In the genomic region with DNA sequence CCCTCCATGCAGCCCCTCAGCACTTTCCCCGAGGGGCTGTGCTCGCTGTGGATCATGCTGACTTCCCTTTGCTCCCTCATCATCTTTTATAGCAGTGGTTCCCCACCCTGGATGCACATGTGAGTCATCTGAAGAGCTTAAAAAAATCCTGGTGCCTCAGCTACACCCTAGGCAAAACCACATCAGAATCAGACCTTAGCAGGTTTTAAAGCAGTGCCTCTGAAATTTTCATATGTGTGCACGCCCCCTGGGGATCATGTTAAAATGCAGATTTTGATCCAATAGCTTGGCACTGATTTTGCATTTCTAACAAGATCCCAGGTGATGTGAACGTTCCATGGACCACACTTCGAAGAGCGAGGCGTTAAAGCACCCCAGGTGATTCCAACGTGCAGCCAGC, we compare ENCODE assay signal across 22 cellular contexts. TPM values are rescaled to one million over a fixed set of nuclear protein-coding genes. Genes with fewer than 3 reads are reported as not detected.
DNase-seq lines count a peak whose midpoint lies in the region; ATAC-seq, FAIRE-seq and TF ChIP-seq lines count a peak whose summit lies in the region.
"Had no signal": no experiment of that assay in that cellular context is flagged by ENCODE, and none has a peak within 500 bp of the region (broad histone marks: within the 10 kb centered on the region; RNA-seq: fewer than 3 reads in every experiment).

No MANE protein-coding gene starts in this region.

- no peaks in the 10 kb centered on the region for H3K9me3 ChIP-seq in CD4-positive, alpha-beta T cell (ENCODE audit: control insufficient read depth, low read length)
- no peaks in the 10 kb centered on the region for H3K9me3 ChIP-seq in GM23248 (ENCODE audit: low read depth)
- no peaks in the 10 kb centered on the region for H3K9me3 ChIP-seq in kidney (ENCODE audit: control insufficient read depth in 1 of 2, low read length in 2 of 2)
- H3K9me3 ChIP-seq: adrenal gland, Caco-2 had no signal

- POLR2A ChIA-PET in CD4-positive, alpha-beta T cell (lab: Charles Lee): interaction anchor here (0.5 to 1.9 kb wide), 11 partner anchors 9 to 274 kb away, joined by 3 to 21 read pairs (median 5); partner anchors contain the start of genes FEM1B and PIAS1

- intact Hi-C loops in CD4-positive, alpha-beta T cell (cut with DNase I, micrococcal nuclease): loop anchor here (1.0 to 5.0 kb wide), 2 partner anchors 22 to 54 kb away; no protein-coding TSS in a partner anchor
- intact Hi-C loops in kidney (cut with DNase I): no loop called here

- 61 to 71% methylated on average over 8 of the region's 8 CpGs for WGBS in GM23248 (ENCODE audit: low coverage in 1 of 2, low lambda C conversion rate in 2 of 2, missing lambda C conversion rate in 2 of 2), 2 experiments

- H3K27ac Mint-ChIP-seq in CD4-positive, alpha-beta T cell: peak overlapping the region; percentile 82
- peak overlapping the region; percentile 7 for H3K27ac Mint-ChIP-seq in T-helper 2 cell treated with Interferon-gamma antibody and Interleukin-4, amounts not matched to agents 5 μg/mL and 100 μg/mL, for 36 hours
- H3K27ac Mint-ChIP-seq: immature natural killer cell had no signal

- H3K9ac ChIP-seq in GM23248: no peak overlapping the region
- no peak overlapping the region for H3K9ac ChIP-seq in kidney (ENCODE audit: low read length in 2 of 2)

- in situ Hi-C loops in GM23248 (cut with MboI): no loop called here

- no peaks in the 10 kb centered on the region for H3F3A ChIP-seq in GM23248 (ENCODE audit: insufficient read depth)

- no peak overlapping the region for H3K27ac ChIP-seq in CD4-positive, alpha-beta T cell (ENCODE audit: low read depth, low read length)
- H3K27ac ChIP-seq in GM23248 (no peak overlapping the region), kidney (ENCODE audit: low read depth in 2 of 2, low read length in 2 of 2) (no peak overlapping the region)
- H3K27ac ChIP-seq: adrenal gland, dorsolateral prefrontal cortex, VCaP had no signal

- CTCF ChIA-PET in CD4-positive, alpha-beta T cell (lab: Charles Lee): no interaction called here

- no peaks in the 10 kb centered on the region for H3K79me2 ChIP-seq in GM23248 (ENCODE audit: insufficient read depth)

- H3K4me3 Mint-ChIP-seq in CD4-positive, alpha-beta T cell: peak overlapping the region; percentile 5
- H3K4me3 Mint-ChIP-seq in T-helper 2 cell treated with Interferon-gamma antibody and Interleukin-4, amounts not matched to agents 5 μg/mL and 100 μg/mL, for 36 hours: no peak overlapping the region
- H3K4me3 Mint-ChIP-seq: immature natural killer cell, neural crest cell had no signal

- H2AFZ ChIP-seq in GM23248: no peak overlapping the region

- peaks cover 5% of the 10 kb centered on the region for H3K27me3 Mint-ChIP-seq in CD4-positive, alpha-beta T cell
- H3K27me3 Mint-ChIP-seq in T-helper 2 cell treated with Interferon-gamma antibody and Interleukin-4, amounts not matched to agents 5 μg/mL and 100 μg/mL, for 36 hours (ENCODE audit: low read depth): peaks cover 8% of the 10 kb centered on the region

- H3K4me3 ChIP-seq in GM23248 (no peak overlapping the region), kidney (ENCODE audit: low read length in 2 of 2) (no peak overlapping the region)
- H3K4me3 ChIP-seq: adrenal gland, dorsolateral prefrontal cortex had no signal

- FAIRE-seq in kidney (lab: Jason Lieb, UNC): no peak
- FAIRE-seq: small intestine had no signal

- no peaks in the 10 kb centered on the region for H3K27me3 ChIP-seq in CD4-positive, alpha-beta T cell (ENCODE audit: control insufficient read depth, insufficient read depth, low read length)
- H3K27me3 ChIP-seq in GM23248 (replicated peaks; ENCODE audit: insufficient read depth): no peaks in the 10 kb centered on the region
- H3K27me3 ChIP-seq: adrenal gland, dorsolateral prefrontal cortex had no signal

- H3K36me3 ChIP-seq in GM23248 (ENCODE audit: low read depth) (peaks cover 54% of the 10 kb centered on the region), kidney (ENCODE audit: control insufficient read depth in 1 of 2, insufficient read depth in 2 of 2, low read length in 2 of 2) (no peaks in the 10 kb centered on the region)
- H3K36me3 ChIP-seq: adrenal gland had no signal

- no peaks in the 10 kb centered on the region for H3K4me1 ChIP-seq in GM23248 (ENCODE audit: insufficient read depth)
- peaks cover 0 to 2% of the 10 kb centered on the region in 2 donors for H3K4me1 ChIP-seq in kidney (ENCODE audit: control insufficient read depth in 1 of 2, insufficient read depth in 1 of 2, low read depth in 1 of 2, low read length in 2 of 2)
- H3K4me1 ChIP-seq: Caco-2 had no signal

- H3K4me2 ChIP-seq in GM23248 (ENCODE audit: unreplicated experiment): no peak overlapping the region

- no peaks in the 10 kb centered on the region for H4K20me1 ChIP-seq in GM23248 (ENCODE audit: insufficient read depth)

- H3K9me3 Mint-ChIP-seq in CD4-positive, alpha-beta T cell: no peaks in the 10 kb centered on the region
- no peaks in the 10 kb centered on the region for H3K9me3 Mint-ChIP-seq in T-helper 2 cell treated with Interferon-gamma antibody and Interleukin-4, amounts not matched to agents 5 μg/mL and 100 μg/mL, for 36 hours
- H3K9me3 Mint-ChIP-seq: immature natural killer cell, neural crest cell had no signal

- peak; percentile 34 for TF ChIP-seq CTCF in CD4-positive, alpha-beta T cell (IDR thresholded peaks at IDR 0.05)
- TF ChIP-seq CTCF in kidney (IDR thresholded peaks at IDR 0.05; ENCODE audit: borderline replicate concordance, extremely low read depth, insufficient read depth): no peak

- H3K4me1 Mint-ChIP-seq in CD4-positive, alpha-beta T cell (ENCODE audit: low read depth): peaks cover 53% of the 10 kb centered on the region
- peaks cover 26% of the 10 kb centered on the region for H3K4me1 Mint-ChIP-seq in T-helper 2 cell treated with Interferon-gamma antibody and Interleukin-4, amounts not matched to agents 5 μg/mL and 100 μg/mL, for 36 hours (ENCODE audit: low read depth)
- H3K4me1 Mint-ChIP-seq: immature natural killer cell had no signal

- H3K36me3 Mint-ChIP-seq in CD4-positive, alpha-beta T cell (ENCODE audit: low read depth): no peaks in the 10 kb centered on the region
- H3K36me3 Mint-ChIP-seq in T-helper 2 cell treated with Interferon-gamma antibody and Interleukin-4, amounts not matched to agents 5 μg/mL and 100 μg/mL, for 36 hours (ENCODE audit: low read depth): no peaks in the 10 kb centered on the region
- H3K36me3 Mint-ChIP-seq: immature natural killer cell had no signal

- DNase-seq in CD4-positive, alpha-beta T cell: peak in 4 of 10 experiments; percentile 8 to 19 (median 16)
- peak; percentile 48 for DNase-seq in GM23248
- no peak for DNase-seq in T-helper 2 cell treated with Interferon-gamma antibody and Interleukin-4, amounts not matched to agents 5 μg/mL and 100 μg/mL, for 36 hours (ENCODE audit: low spot score)
- peak; percentile 6 for DNase-seq in kidney
- DNase-seq: adrenal gland; Caco-2; dorsolateral prefrontal cortex; immature natural killer cell; KBM-7; MV-4-11; NCI-H187; NCI-H2227 treated with DMSO at 0.1 percent for 48 hours; NCI-H748 treated with DMSO at 0.1 percent for 48 hours; SHP77; small intestine; stimulated activated naive CD4-positive, alpha-beta T cell treated with Interleukin-2 at 50 U/mL for 16 hours; SW 1271 had no signal

- H3K9me2 ChIP-seq in GM23248 (ENCODE audit: insufficient read depth): no peaks in the 10 kb centered on the region

- ATAC-seq in CD4-positive, alpha-beta T cell (ENCODE audit: poor library complexity): peak; percentile 92
- ATAC-seq in GM21529 (IDR thresholded peaks at IDR 0.05; ENCODE audit: unreplicated experiment): no peak
- ATAC-seq in HG02763 (IDR thresholded peaks at IDR 0.05; ENCODE audit: unreplicated experiment): no peak
- no peak for ATAC-seq in GM19463 (IDR thresholded peaks at IDR 0.05; ENCODE audit: unreplicated experiment)

RNA-seq across cellular contexts. Expression of gene FEM1B, which starts 50.9 kb away (rescaled TPM):
- 10 to 100 TPM; 83.2 to 94.9 TPM for total RNA-seq in CD4-positive, alpha-beta T cell
- 33.9 and 36.2 TPM in 2 replicates for total RNA-seq in GM23248 (2014; rRNA removed; shearing (Covaris generic))
- polyA plus RNA-seq in GM23248 (2016; fragmentation: Nextera tagmentation; extraction: Ambion mirVana) (15.7 and 16.0 TPM in 2 replicates), kidney (ENCODE audit: insufficient read depth, low read depth, low replicate concordance) (9.8 TPM)
- total RNA-seq in kidney: 47.6 TPM
